ENCODE assay signal across 1 cellular context in genomic region chr16:49352923-49353322, GRCh38.
TF ChIP-seq lines count a peak whose summit lies in the region.

No MANE protein-coding gene starts in this region.

TF ChIP-seq in IMR-90, 13 proteins besides CTCF, POLR2A, EP300 and RAD21 (continued from another document):
- TF ChIP-seq, protein P1, sequence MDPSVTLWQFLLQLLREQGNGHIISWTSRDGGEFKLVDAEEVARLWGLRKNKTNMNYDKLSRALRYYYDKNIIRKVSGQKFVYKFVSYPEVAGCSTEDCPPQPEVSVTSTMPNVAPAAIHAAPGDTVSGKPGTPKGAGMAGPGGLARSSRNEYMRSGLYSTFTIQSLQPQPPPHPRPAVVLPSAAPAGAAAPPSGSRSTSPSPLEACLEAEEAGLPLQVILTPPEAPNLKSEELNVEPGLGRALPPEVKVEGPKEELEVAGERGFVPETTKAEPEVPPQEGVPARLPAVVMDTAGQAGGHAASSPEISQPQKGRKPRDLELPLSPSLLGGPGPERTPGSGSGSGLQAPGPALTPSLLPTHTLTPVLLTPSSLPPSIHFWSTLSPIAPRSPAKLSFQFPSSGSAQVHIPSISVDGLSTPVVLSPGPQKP (IDR thresholded peaks at IDR 0.05; ENCODE audit: borderline replicate concordance, low read depth, low read length): no peak
